10 cellular contexts compared by ENCODE assay signal in the genomic region with DNA sequence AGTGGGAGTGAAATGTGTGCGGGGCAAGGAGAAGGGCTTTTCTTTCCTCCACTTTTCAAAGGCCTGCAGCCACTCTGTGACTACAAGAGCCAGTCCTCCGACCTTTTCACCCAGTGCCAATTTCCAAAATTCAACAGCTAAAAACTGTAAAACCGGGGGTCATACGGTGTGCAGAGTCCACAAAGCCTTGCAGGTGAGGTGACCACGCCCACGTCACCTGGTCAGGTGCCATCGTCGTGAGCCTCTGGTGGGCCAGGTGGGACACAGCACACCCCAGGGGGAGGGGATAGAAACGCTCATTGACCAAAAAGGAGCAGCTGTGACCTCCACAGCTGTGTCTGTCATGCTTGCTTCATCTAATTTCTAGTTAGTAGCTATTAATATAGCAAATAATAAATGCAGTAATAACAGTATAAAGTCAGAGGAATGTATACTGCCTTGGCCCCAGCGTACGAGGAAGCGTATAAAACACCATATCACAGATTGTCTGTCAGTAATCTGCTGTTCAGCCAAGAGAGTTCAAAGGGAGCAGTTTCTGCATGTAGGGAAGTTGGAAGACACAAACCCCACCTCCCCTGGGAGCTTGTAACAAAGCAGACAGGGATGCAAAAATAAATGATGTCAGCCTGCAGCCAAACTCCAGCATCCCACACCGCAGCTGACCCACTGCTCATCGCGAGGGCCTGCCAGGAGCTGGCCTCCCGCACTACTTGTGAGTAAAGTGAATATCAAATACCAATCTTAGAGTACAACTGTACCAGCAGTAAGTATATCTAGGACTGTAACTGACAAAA.
DNase-seq lines count a peak whose midpoint lies in the region; ATAC-seq and TF ChIP-seq lines count a peak whose summit lies in the region.
"Had no signal": no experiment of that assay in that cellular context is flagged by ENCODE, and none has a peak within 500 bp of the region (broad histone marks: within the 10 kb centered on the region; RNA-seq: fewer than 3 reads in every experiment).

No MANE protein-coding gene starts in this region.

- peak overlapping the region; percentile 99 for H3K27ac Mint-ChIP-seq in chondrocyte (ENCODE audit: unreplicated experiment)

- TF ChIP-seq EP300 in stomach (IDR thresholded peaks at IDR 0.05), result no peak

- peaks cover 91% of the 10 kb centered on the region for H3K4me1 Mint-ChIP-seq in chondrocyte (ENCODE audit: low read depth)

- peaks cover 53 to 98% (median 79%) of the 10 kb centered on the region in 4 donors for H3K4me1 ChIP-seq in stomach
- peaks cover 0 to 58% (median 19%) of the 10 kb centered on the region in 6 donors for H3K4me1 ChIP-seq in spleen

- H3K27me3 Mint-ChIP-seq in chondrocyte (ENCODE audit: low read depth), result no peaks in the 10 kb centered on the region

- no peak overlapping the region for H3K4me3 ChIP-seq in stomach
- no peak overlapping the region for H3K4me3 ChIP-seq in spleen

- H3K27ac ChIP-seq in stomach (peak overlapping the region in 3 of 5 donors; percentile 55 to 63 (median 56)), spleen (no peak overlapping the region)

- peak overlapping the region; percentile 45 for H3K4me3 Mint-ChIP-seq in chondrocyte (ENCODE audit: unreplicated experiment)

- TF ChIP-seq POLR2A in stomach (IDR thresholded peaks at IDR 0.05) (no peak), spleen (IDR thresholded peaks at IDR 0.05) (no peak)

- H3K27me3 ChIP-seq in stomach (no peaks in the 10 kb centered on the region), spleen (replicated peaks in 1 of 7) (no peaks in the 10 kb centered on the region)

- no peaks in the 10 kb centered on the region for H3K9me3 Mint-ChIP-seq in chondrocyte (ENCODE audit: low read depth)

- TF ChIP-seq CTCF in chondrocyte (IDR thresholded peaks at IDR 0.05), result no peak
- no peak for TF ChIP-seq CTCF in stomach (IDR thresholded peaks at IDR 0.05)
- no peak for TF ChIP-seq CTCF in spleen (IDR thresholded peaks at IDR 0.05 in 8 of 11, conservative IDR thresholded peaks at IDR 0.05 in 3 of 11)

- intact Hi-C loops in stomach (cut with DNase I; ENCODE audit: low total_unique reads) (no loop called here), spleen (cut with DNase I; ENCODE audit: low total_unique reads) (no loop called here)

- WGBS in stomach, 5 donors, result 46 to 60% (median 57%) methylated on average over 16 of the region's 16 CpGs
- whole genome bisulfite sequencing in spleen, 5 donors, result 71 to 89% (median 83%) methylated on average over 16 of the region's 16 CpGs

- H3K9me3 ChIP-seq in stomach (no peaks in the 10 kb centered on the region), spleen (no peaks in the 10 kb centered on the region)

- peak; percentile 94 for DNase-seq in LHCN-M2 (ENCODE audit: low read depth)
- no peak for DNase-seq in chondrocyte (ENCODE audit: low spot score)
- peak; percentile 77 for DNase-seq in left kidney (ENCODE audit: low read depth, low spot score)
- DNase-seq in stomach, result no peak
- DNase-seq in Ammon's horn (ENCODE audit: low spot score), result no peak
- DNase-seq in DMS153 (lab: John Stamatoyannopoulos, UW), result no peak
- no peak for DNase-seq in spleen
- DNase-seq: NCI-H226; stimulated activated CD4-positive, alpha-beta T cell treated with anti-CD3 and anti-CD28 coated beads, Interleukin-4, amount 100 ng/mL, for 4 hours had no signal

- H3K36me3 ChIP-seq in stomach, result peaks cover 12 to 72% (median 40%) of the 10 kb centered on the region in 4 donors
- H3K36me3 ChIP-seq in spleen, result peaks cover 0 to 98% (median 50%) of the 10 kb centered on the region in 6 donors

- H3K36me3 Mint-ChIP-seq in chondrocyte (ENCODE audit: low read depth), result peaks cover 31% of the 10 kb centered on the region

- no peak for ATAC-seq in HG02840 (IDR thresholded peaks at IDR 0.05; ENCODE audit: low FRiP score, unreplicated experiment)

Comparison
In these comparisons a context has a peak if more than half of its experiments do, and no peak if none do; other contexts are left out.
1. DNase-seq: peak in LHCN-M2 (single experiment) and left kidney (single experiment); none in chondrocyte (single experiment), stomach (single experiment), Ammon's horn (single experiment), DMS153 (single experiment) and spleen (single experiment).
2. H3K27ac ChIP-seq: peak in stomach (3 of 5); none in spleen (0 of 8).